23 cellular contexts compared by ENCODE assay signal in the genomic region with DNA sequence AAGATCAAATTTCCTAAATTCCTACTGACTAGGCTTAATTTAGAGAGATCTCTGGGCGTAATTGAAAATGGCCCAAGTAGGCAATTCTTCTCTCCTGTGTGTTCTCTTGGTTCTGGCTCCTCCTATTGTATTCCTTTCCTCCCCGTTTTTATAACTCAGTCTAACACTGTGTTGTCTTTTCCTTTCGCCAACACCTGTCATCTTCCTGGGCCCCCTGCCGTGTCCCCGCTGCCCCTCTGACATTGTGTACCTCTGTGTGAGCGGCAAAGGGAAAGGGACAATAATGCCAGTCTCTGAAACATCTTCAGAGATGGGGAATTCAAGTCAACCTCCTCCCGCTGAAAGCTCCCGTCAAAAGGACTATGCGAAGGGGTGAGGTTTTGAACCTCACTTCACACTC.
"Had no signal": no experiment of that assay in that cellular context is flagged by ENCODE, and none has a peak within 500 bp of the region (broad histone marks: within the 10 kb centered on the region; RNA-seq: fewer than 3 reads in every experiment).

No MANE protein-coding gene starts in this region.

- ATAC-seq: activated CD4-positive, alpha-beta T cell treated with anti-CD3 and anti-CD28 coated beads for 36 hours; activated CD8-positive, alpha-beta memory T cell treated with anti-CD3 and anti-CD28 coated beads, Interleukin-2, amount 10 ng/mL, durations not matched to agents 7 days and 5 days; activated CD8-positive, alpha-beta T cell treated with anti-CD3 and anti-CD28 coated beads, Interleukin-2, amount 10 ng/mL, durations not matched to agents 7 days and 5 days; activated naive CD8-positive, alpha-beta T cell treated with anti-CD3 and anti-CD28 coated beads, Interleukin-2, amount 50 U/mL, for 24 hours; body of pancreas; gastroesophageal sphincter had no signal

- H3K27me3 ChIP-seq: adrenal gland, body of pancreas, colonic mucosa, esophagus squamous epithelium, gastroesophageal sphincter had no signal

- H3K27ac ChIP-seq: adrenal gland, body of pancreas, colonic mucosa, epithelial cell of prostate, esophagus squamous epithelium, gastroesophageal sphincter had no signal

- H3K9me3 ChIP-seq: adrenal gland, body of pancreas, colonic mucosa, esophagus squamous epithelium, gastroesophageal sphincter had no signal

- H3K4me3 ChIP-seq: adrenal gland, body of pancreas, colonic mucosa, esophagus squamous epithelium, gastroesophageal sphincter had no signal

- H3K36me3 ChIP-seq: adrenal gland, colonic mucosa had no signal

- DNase-seq: activated CD4-positive, alpha-beta memory T cell treated with anti-CD3 and anti-CD28 coated beads for 36 hours; activated CD4-positive, alpha-beta T cell treated with anti-CD3 and anti-CD28 coated beads for 36 hours; activated CD4-positive, alpha-beta T cell treated with anti-CD3 and anti-CD28 coated beads, Interleukin-2, amount 10 ng/mL, durations not matched to agents 24 days and 14 days; activated CD4-positive, CD25-positive, alpha-beta regulatory T cell; activated CD4-positive, CD25-positive, alpha-beta regulatory T cell treated with anti-CD3 and anti-CD28 coated beads, Interleukin-2, amount 50 U/mL, for 72 hours; activated CD8-positive, alpha-beta memory T cell treated with anti-CD3 and anti-CD28 coated beads, Interleukin-2, amount 10 ng/mL, durations not matched to agents 7 days and 5 days; activated CD8-positive, alpha-beta memory T cell treated with anti-CD3 and anti-CD28 coated beads, Interleukin-2, amount 50 U/mL, for 4 hours; activated CD8-positive, alpha-beta T cell treated with anti-CD3 and anti-CD28 coated beads, Interleukin-2, amount 10 ng/mL, durations not matched to agents 7 days and 5 days; activated effector memory CD4-positive, alpha-beta T cell treated with anti-CD3 and anti-CD28 coated beads, Interleukin-2, amount 50 U/mL, for 16 hours; activated naive CD4-positive, alpha-beta T cell treated with anti-CD3 and anti-CD28 coated beads for 36 hours; activated naive CD8-positive, alpha-beta T cell treated with anti-CD3 and anti-CD28 coated beads for 36 hours; activated naive CD8-positive, alpha-beta T cell treated with anti-CD3 and anti-CD28 coated beads, Interleukin-2, amount 50 U/mL, for 24 hours; activated T-cell treated with anti-CD3 and anti-CD28 coated beads, Interleukin-2, amount 50 U/mL, for 1 hour; activated T-cell treated with anti-CD3 and anti-CD28 coated beads, Interleukin-2, amount 50 U/mL, for 48 hours; adrenal gland; body of pancreas; colonic mucosa; effector CD8-positive, alpha-beta T cell; esophagus squamous epithelium; foreskin melanocyte; T-helper 2 cell had no signal

- H3K4me1 ChIP-seq: adrenal gland, body of pancreas, colonic mucosa, esophagus squamous epithelium, gastroesophageal sphincter had no signal
